26 cellular contexts compared by ENCODE assay signal in the genomic region with DNA sequence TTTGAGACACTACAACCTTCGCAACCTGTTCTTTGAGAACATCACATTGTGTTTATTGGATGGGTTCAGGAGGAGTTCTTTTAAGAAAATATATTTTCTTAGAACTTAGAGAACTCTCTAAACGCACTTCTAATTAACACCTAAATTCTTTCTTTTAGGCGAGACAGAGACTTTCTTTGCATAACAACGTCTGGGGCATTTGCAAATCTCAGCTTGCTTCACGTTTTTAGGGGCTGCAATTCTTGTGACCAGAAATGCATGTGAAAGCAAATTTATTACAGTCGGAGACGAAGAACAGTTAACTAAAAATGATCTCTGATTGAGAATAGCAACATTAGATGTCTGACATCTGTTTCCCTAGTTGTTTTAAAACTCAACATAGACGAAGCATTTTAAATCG.
"Had no signal": no experiment of that assay in that cellular context is flagged by ENCODE, and none has a peak within 500 bp of the region (broad histone marks: within the 10 kb centered on the region; RNA-seq: fewer than 3 reads in every experiment).

No MANE protein-coding gene starts in this region.

- H3K4me1 ChIP-seq: ascending aorta, SJCRH30 had no signal

- DNase-seq: activated CD4-positive, alpha-beta T cell treated with anti-CD3 and anti-CD28 coated beads, Interleukin-2, amount 10 ng/mL, durations not matched to agents 24 days and 14 days; activated CD4-positive, alpha-beta T cell treated with anti-CD3 and anti-CD28 coated beads, Interleukin-2, amount 50 U/mL, for 4 hours; activated CD8-positive, alpha-beta T cell treated with anti-CD3 and anti-CD28 coated beads for 36 hours; activated gamma-delta T cell; activated naive CD4-positive, alpha-beta T cell treated with Interleukin-2 at 50 U/mL for 16 hours; activated naive CD8-positive, alpha-beta T cell treated with anti-CD3 and anti-CD28 coated beads, Interleukin-2, amount 10 ng/mL, durations not matched to agents 7 days and 5 days; activated T-cell treated with anti-CD3 and anti-CD28 coated beads, Interleukin-2, amount 50 U/mL, for 1 hour; amygdala; NCI-H1092 treated with DMSO at 0.1 percent for 48 hours; NCI-H1417; NCI-H146; NCI-H187; NCI-H2029 treated with DMSO at 0.1 percent for 48 hours; NCI-H2107; NCI-H2171; NCI-H510A; NCI-H748 treated with DMSO at 0.1 percent for 48 hours; NK-92 treated with Interleukin-12 subunit alpha and Interleukin-12 subunit beta, amount 100 ng/mL, for 24 hours; OCI-M1; SHP77; SJCRH30; T1000; WERI-Rb-1 had no signal

- H3K9me3 ChIP-seq: ascending aorta, SJCRH30 had no signal

- H3K27ac ChIP-seq: ascending aorta, cardiac muscle cell, SJCRH30, SK-N-MC, WERI-Rb-1 had no signal

- H3K4me3 ChIP-seq: ascending aorta, cardiac muscle cell, SJCRH30, SK-N-MC had no signal

- H3K27me3 ChIP-seq: ascending aorta, SJCRH30 had no signal

- H3K36me3 ChIP-seq: ascending aorta, cardiac muscle cell, SJCRH30, WERI-Rb-1 had no signal
